1 cellular context compared by ENCODE assay signal in the genomic region with DNA sequence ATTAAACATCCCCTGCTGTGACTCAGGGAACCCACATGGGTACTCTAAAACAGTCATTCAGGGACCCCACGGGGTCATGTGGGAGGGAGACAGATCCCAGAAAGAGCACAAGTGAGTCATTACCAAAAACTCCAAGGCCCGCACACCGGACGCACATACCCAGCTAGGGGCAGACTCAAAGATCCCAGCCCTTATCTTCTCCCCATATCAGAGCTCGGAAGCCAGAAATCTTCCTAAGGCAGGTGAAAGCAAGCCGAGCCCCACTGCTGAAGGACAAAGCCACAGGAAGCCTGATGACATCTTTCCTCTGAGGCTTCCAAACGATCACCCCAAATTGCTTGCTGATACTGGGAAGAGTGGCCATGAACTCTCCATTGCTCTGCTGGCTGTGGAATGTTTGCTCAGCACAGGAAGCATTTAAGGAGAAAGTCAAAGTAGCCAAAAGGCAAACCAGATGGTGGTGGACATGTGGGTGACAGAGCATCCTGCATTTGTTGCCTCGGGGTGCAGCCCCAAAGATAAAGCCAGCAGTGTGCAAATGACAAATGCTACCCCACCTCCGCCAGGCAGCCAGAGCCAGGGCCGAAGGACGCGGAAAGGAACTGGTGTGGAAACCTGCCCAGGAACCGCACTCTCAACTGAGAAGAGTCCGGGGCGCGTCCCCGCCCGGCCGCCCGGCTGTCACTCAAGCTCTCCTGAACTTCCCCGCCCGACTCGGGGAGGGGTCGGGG.
TF ChIP-seq lines count a peak whose summit lies in the region.

No MANE protein-coding gene starts in this region.

TF ChIP-seq in GM23338, 12 proteins besides CTCF, POLR2A, EP300 and RAD21:
- TF ChIP-seq, protein P1, sequence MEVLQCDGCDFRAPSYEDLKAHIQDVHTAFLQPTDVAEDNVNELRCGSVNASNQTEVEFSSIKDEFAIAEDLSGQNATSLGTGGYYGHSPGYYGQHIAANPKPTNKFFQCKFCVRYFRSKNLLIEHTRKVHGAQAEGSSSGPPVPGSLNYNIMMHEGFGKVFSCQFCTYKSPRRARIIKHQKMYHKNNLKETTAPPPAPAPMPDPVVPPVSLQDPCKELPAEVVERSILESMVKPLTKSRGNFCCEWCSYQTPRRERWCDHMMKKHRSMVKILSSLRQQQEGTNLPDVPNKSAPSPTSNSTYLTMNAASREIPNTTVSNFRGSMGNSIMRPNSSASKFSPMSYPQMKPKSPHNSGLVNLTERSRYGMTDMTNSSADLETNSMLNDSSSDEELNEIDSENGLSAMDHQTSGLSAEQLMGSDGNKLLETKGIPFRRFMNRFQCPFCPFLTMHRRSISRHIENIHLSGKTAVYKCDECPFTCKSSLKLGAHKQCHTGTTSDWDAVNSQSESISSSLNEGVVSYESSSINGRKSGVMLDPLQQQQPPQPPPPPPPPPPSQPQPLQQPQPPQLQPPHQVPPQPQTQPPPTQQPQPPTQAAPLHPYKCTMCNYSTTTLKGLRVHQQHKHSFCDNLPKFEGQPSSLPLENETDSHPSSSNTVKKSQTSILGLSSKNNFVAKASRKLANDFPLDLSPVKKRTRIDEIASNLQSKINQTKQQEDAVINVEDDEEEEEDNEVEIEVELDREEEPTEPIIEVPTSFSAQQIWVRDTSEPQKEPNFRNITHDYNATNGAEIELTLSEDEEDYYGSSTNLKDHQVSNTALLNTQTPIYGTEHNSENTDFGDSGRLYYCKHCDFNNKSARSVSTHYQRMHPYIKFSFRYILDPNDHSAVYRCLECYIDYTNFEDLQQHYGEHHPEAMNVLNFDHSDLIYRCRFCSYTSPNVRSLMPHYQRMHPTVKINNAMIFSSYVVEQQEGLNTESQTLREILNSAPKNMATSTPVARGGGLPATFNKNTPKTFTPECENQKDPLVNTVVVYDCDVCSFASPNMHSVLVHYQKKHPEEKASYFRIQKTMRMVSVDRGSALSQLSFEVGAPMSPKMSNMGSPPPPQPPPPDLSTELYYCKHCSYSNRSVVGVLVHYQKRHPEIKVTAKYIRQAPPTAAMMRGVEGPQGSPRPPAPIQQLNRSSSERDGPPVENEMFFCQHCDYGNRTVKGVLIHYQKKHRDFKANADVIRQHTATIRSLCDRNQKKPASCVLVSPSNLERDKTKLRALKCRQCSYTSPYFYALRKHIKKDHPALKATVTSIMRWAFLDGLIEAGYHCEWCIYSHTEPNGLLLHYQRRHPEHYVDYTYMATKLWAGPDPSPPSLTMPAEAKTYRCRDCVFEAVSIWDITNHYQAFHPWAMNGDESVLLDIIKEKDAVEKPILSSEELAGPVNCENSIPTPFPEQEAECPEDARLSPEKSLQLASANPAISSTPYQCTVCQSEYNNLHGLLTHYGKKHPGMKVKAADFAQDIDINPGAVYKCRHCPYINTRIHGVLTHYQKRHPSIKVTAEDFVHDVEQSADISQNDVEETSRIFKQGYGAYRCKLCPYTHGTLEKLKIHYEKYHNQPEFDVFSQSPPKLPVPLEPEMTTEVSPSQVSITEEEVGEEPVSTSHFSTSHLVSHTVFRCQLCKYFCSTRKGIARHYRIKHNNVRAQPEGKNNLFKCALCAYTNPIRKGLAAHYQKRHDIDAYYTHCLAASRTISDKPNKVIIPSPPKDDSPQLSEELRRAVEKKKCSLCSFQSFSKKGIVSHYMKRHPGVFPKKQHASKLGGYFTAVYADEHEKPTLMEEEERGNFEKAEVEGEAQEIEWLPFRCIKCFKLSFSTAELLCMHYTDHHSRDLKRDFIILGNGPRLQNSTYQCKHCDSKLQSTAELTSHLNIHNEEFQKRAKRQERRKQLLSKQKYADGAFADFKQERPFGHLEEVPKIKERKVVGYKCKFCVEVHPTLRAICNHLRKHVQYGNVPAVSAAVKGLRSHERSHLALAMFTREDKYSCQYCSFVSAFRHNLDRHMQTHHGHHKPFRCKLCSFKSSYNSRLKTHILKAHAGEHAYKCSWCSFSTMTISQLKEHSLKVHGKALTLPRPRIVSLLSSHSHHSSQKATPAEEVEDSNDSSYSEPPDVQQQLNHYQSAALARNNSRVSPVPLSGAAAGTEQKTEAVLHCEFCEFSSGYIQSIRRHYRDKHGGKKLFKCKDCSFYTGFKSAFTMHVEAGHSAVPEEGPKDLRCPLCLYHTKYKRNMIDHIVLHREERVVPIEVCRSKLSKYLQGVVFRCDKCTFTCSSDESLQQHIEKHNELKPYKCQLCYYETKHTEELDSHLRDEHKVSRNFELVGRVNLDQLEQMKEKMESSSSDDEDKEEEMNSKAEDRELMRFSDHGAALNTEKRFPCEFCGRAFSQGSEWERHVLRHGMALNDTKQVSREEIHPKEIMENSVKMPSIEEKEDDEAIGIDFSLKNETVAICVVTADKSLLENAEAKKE (CRISPR knock-in tag; IDR thresholded peaks at IDR 0.05): no peak
- no peak for TF ChIP-seq CREB1 (CRISPR knock-in tag; IDR thresholded peaks at IDR 0.05; ENCODE audit: low read depth)
- TF ChIP-seq ZNF114 (CRISPR knock-in tag; IDR thresholded peaks at IDR 0.05): no peak
- no peak for TF ChIP-seq ZNF331 (CRISPR knock-in tag; IDR thresholded peaks at IDR 0.05; ENCODE audit: low read depth)
- TF ChIP-seq NANOG (IDR thresholded peaks at IDR 0.05; ENCODE audit: borderline replicate concordance): no peak
- TF ChIP-seq EZH2 (IDR thresholded peaks at IDR 0.05; ENCODE audit: low read depth, unreplicated experiment): no peak
- no peak for TF ChIP-seq EZH2phosphoT487 (IDR thresholded peaks at IDR 0.05; ENCODE audit: unreplicated experiment)
- no peak for TF ChIP-seq POLR2AphosphoS5 (IDR thresholded peaks at IDR 0.05; ENCODE audit: low read depth)
- no peak for TF ChIP-seq JUNB (IDR thresholded peaks at IDR 0.05; ENCODE audit: unreplicated experiment)
- TF ChIP-seq, protein P2, sequence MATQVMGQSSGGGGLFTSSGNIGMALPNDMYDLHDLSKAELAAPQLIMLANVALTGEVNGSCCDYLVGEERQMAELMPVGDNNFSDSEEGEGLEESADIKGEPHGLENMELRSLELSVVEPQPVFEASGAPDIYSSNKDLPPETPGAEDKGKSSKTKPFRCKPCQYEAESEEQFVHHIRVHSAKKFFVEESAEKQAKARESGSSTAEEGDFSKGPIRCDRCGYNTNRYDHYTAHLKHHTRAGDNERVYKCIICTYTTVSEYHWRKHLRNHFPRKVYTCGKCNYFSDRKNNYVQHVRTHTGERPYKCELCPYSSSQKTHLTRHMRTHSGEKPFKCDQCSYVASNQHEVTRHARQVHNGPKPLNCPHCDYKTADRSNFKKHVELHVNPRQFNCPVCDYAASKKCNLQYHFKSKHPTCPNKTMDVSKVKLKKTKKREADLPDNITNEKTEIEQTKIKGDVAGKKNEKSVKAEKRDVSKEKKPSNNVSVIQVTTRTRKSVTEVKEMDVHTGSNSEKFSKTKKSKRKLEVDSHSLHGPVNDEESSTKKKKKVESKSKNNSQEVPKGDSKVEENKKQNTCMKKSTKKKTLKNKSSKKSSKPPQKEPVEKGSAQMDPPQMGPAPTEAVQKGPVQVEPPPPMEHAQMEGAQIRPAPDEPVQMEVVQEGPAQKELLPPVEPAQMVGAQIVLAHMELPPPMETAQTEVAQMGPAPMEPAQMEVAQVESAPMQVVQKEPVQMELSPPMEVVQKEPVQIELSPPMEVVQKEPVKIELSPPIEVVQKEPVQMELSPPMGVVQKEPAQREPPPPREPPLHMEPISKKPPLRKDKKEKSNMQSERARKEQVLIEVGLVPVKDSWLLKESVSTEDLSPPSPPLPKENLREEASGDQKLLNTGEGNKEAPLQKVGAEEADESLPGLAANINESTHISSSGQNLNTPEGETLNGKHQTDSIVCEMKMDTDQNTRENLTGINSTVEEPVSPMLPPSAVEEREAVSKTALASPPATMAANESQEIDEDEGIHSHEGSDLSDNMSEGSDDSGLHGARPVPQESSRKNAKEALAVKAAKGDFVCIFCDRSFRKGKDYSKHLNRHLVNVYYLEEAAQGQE (IDR thresholded peaks at IDR 0.05; ENCODE audit: unreplicated experiment): no peak
- TF ChIP-seq, protein P3, sequence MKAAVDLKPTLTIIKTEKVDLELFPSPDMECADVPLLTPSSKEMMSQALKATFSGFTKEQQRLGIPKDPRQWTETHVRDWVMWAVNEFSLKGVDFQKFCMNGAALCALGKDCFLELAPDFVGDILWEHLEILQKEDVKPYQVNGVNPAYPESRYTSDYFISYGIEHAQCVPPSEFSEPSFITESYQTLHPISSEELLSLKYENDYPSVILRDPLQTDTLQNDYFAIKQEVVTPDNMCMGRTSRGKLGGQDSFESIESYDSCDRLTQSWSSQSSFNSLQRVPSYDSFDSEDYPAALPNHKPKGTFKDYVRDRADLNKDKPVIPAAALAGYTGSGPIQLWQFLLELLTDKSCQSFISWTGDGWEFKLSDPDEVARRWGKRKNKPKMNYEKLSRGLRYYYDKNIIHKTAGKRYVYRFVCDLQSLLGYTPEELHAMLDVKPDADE (IDR thresholded peaks at IDR 0.05): no peak
- no peak for TF ChIP-seq STAT1 (IDR thresholded peaks at IDR 0.05; ENCODE audit: unreplicated experiment)
TF ChIP-seq in GM23338: peak in this region for 0.
